In the genomic region with DNA sequence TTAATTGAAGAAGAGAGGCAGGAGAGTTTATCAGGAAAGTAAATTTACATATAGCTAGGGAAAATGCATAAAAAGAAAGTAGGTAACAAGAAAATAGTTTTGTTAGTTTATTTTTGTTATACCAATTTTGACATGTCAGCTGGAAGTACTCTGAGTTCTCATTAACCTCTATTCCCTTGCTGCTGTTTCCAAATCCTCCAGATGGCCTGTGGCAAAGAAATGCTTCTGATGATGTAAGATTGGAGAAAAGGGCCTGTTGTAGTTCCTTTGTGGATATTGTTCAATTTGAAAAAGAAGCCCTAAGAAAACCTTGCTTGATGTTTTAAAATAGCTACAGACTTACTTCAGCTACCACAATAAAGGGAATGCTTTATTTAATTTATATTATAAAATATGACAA, we compare ENCODE assay signal across 24 cellular contexts.
A peak's percentile ranks its signal among the peaks of the same experiment; 100 is the strongest.
DNase-seq lines count a peak whose midpoint lies in the region; ATAC-seq lines count a peak whose summit lies in the region.
"Had no signal": no experiment of that assay in that cellular context is flagged by ENCODE, and none has a peak within 500 bp of the region (broad histone marks: within the 10 kb centered on the region; RNA-seq: fewer than 3 reads in every experiment).

No MANE protein-coding gene starts in this region.

- DNase-seq in Ammon's horn (ENCODE audit: low spot score) (peak; percentile 14), NCI-H226 (peak; percentile 1), fibroblast of gingiva (ENCODE audit: low read depth) (peak; percentile 58), left ventricle myocardium superior (no peak), T-helper 9 cell (no peak), NCI-H2081 treated with DMSO at 0.1 percent for 48 hours (lab: John Stamatoyannopoulos, UW) (no peak), NCI-H2029 treated with DMSO at 0.1 percent for 48 hours (lab: John Stamatoyannopoulos, UW) (no peak)
- DNase-seq: ACHN; activated CD4-positive, alpha-beta T cell treated with anti-CD3 and anti-CD28 coated beads, Interleukin-2, amount 10 ng/mL, durations not matched to agents 24 days and 14 days; activated naive CD4-positive, alpha-beta T cell treated with anti-CD3 and anti-CD28 coated beads for 36 hours; activated T-cell treated with anti-CD3 and anti-CD28 coated beads, Interleukin-2, amount 50 U/mL, for 4 hours; amniotic stem cell; brain microvascular endothelial cell; GDM1; IMR-90; naive B cell; NCI-H82; psoas muscle; stimulated activated CD4-positive, alpha-beta T cell treated with anti-CD3 and anti-CD28 coated beads, Interleukin-15, amount 100 ng/mL, for 24 hours; stimulated activated naive CD4-positive, alpha-beta T cell; SW 1271; T1000; WERI-Rb-1 had no signal

- intact Hi-C loops in left ventricle myocardium superior (cut with micrococcal nuclease) = no loop called here

- ATAC-seq in left ventricle myocardium superior (peak; percentile 86), HG03565 (IDR thresholded peaks at IDR 0.05; ENCODE audit: unreplicated experiment) (no peak)
- ATAC-seq: activated T-cell treated with anti-CD3 and anti-CD28 coated beads, Interleukin-2, amount 50 U/mL, for 4 hours had no signal

Comparison
In these comparisons a context has a peak if more than half of its experiments do, and no peak if none do; other contexts are left out.
1. DNase-seq: peak in Ammon's horn (single experiment), NCI-H226 (single experiment) and fibroblast of gingiva (single experiment); none in left ventricle myocardium superior (single experiment), T-helper 9 cell (single experiment), NCI-H2081 treated with DMSO at 0.1 percent for 48 hours (single experiment) and NCI-H2029 treated with DMSO at 0.1 percent for 48 hours (single experiment).